Comparison of ENCODE assay signal across 9 cellular contexts in genomic region chrX:53048169-53049126, GRCh38. TPM values are rescaled to one million over a fixed set of nuclear protein-coding genes. Genes with fewer than 3 reads are reported as not detected.
DNase-seq lines count a peak whose midpoint lies in the region; ATAC-seq, FAIRE-seq and TF ChIP-seq lines count a peak whose summit lies in the region.
"Had no signal": no experiment of that assay in that cellular context is flagged by ENCODE, and none has a peak within 500 bp of the region (broad histone marks: within the 10 kb centered on the region; RNA-seq: fewer than 3 reads in every experiment).

Gene GPR173 (plus strand): TSS chrX:53048789. CDS start chrX:53076622, 27,833 bp downstream.

- peaks cover 45% of the 10 kb centered on the region for H3K79me2 ChIP-seq in astrocyte (ENCODE audit: insufficient read depth, low read length)

- peak within 1 kb of the TSS; percentile 77 for H3K9ac ChIP-seq in astrocyte (ENCODE audit: low read length)

- TF ChIP-seq POLR2A in gastrocnemius medialis (IDR thresholded peaks at IDR 0.05): no peak

- H3K9me3 ChIP-seq in astrocyte (ENCODE audit: insufficient read depth, low read depth, low read length) (no peaks in the 10 kb centered on the region), iPS DF 6.9 (ENCODE audit: control insufficient read depth, insufficient read depth, low read length) (no peaks in the 10 kb centered on the region), gastrocnemius medialis (no peaks in the 10 kb centered on the region)

- H3K27ac Mint-ChIP-seq in astrocyte (ENCODE audit: unreplicated experiment): peak within 1 kb of the TSS; percentile 47
- no peak within 1 kb of the TSS for H3K27ac Mint-ChIP-seq in immature natural killer cell

- H3K27me3 Mint-ChIP-seq in astrocyte (ENCODE audit: low read depth, unreplicated experiment) (peaks cover 5% of the 10 kb centered on the region), immature natural killer cell (ENCODE audit: low read depth in 3 of 3) (peaks cover 3 to 7% (median 4%) of the 10 kb centered on the region in 3 donors)

- peak; percentile 74 for DNase-seq in AG10803 (ENCODE audit: low read depth)
- peak; percentile 20 for DNase-seq in NCI-H128 (lab: John Stamatoyannopoulos, UW; ENCODE audit: unreplicated experiment)
- peak; percentile 62 for DNase-seq in astrocyte (ENCODE audit: low read depth)
- DNase-seq in iPS DF 6.9 (ENCODE audit: low read depth, low spot score): no peak
- no peak for DNase-seq in gastrocnemius medialis
- no peak for DNase-seq in activated T-cell treated with anti-CD3 and anti-CD28 coated beads, Interleukin-2, amount 50 U/mL, for 48 hours
- no peak for DNase-seq in immature natural killer cell

- H3K4me1 Mint-ChIP-seq in astrocyte (ENCODE audit: low read depth, unreplicated experiment): peaks cover 5% of the 10 kb centered on the region
- H3K4me1 Mint-ChIP-seq in immature natural killer cell: no peaks in the 10 kb centered on the region

- no CpG with 5 or more reads among the region's 38 CpGs for WGBS in iPS DF 6.9 (ENCODE audit: insufficient coverage, insufficient read length)

- intact Hi-C loops in gastrocnemius medialis (cut with DNase I; ENCODE audit: low total_unique reads): no loop called here

- peak within 1 kb of the TSS; percentile 67 for H3K4me3 ChIP-seq in AG10803 (ENCODE audit: low read length)
- H3K4me3 ChIP-seq in astrocyte (ENCODE audit: insufficient read depth, low read depth, low read length): peak within 1 kb of the TSS; percentile 58
- H3K4me3 ChIP-seq in iPS DF 6.9 (ENCODE audit: low read length): peak within 1 kb of the TSS; percentile 59; the same call in 1 of the 2 replicates
- peak within 1 kb of the TSS; percentile 9 to 46 (median 38) for H3K4me3 ChIP-seq in gastrocnemius medialis
- H3K4me3 ChIP-seq: GM12878 had no signal

- H3K4me2 ChIP-seq in astrocyte (ENCODE audit: low read length): peak within 1 kb of the TSS; percentile 87

- H3K36me3 Mint-ChIP-seq in astrocyte (ENCODE audit: low read depth, unreplicated experiment) (no peaks in the 10 kb centered on the region), immature natural killer cell (no peaks in the 10 kb centered on the region)

- ATAC-seq in gastrocnemius medialis: peak in 1 of 2 donors; percentile 44
- ATAC-seq in GM21528 (IDR thresholded peaks at IDR 0.05; ENCODE audit: low FRiP score, unreplicated experiment): no peak
- ATAC-seq: GM12878 had no signal

- H3K4me3 Mint-ChIP-seq in astrocyte (ENCODE audit: unreplicated experiment) (peak within 1 kb of the TSS; percentile 88), immature natural killer cell (no peak within 1 kb of the TSS)

- H3K4me1 ChIP-seq in astrocyte (ENCODE audit: insufficient read depth, low read length): peaks cover 19% of the 10 kb centered on the region
- no peaks in the 10 kb centered on the region for H3K4me1 ChIP-seq in iPS DF 6.9 (ENCODE audit: control insufficient read depth, insufficient read depth, low read length)
- no peaks in the 10 kb centered on the region for H3K4me1 ChIP-seq in gastrocnemius medialis

- peaks cover 38% of the 10 kb centered on the region for H4K20me1 ChIP-seq in astrocyte (ENCODE audit: insufficient read depth, low read length)

- no peaks in the 10 kb centered on the region for H3K27me3 ChIP-seq in astrocyte (ENCODE audit: insufficient read depth, low read length)
- H3K27me3 ChIP-seq in iPS DF 6.9 (ENCODE audit: control insufficient read depth, insufficient read depth, low read length): no peaks in the 10 kb centered on the region
- peaks cover 0 to 25% (median 7%) of the 10 kb centered on the region in 3 donors for H3K27me3 ChIP-seq in gastrocnemius medialis

- FAIRE-seq in astrocyte (lab: Jason Lieb, UNC): no peak
- FAIRE-seq: GM12878 had no signal

- H3K36me3 ChIP-seq in astrocyte (ENCODE audit: insufficient read depth, low read length): no peaks in the 10 kb centered on the region
- H3K36me3 ChIP-seq in iPS DF 6.9 (ENCODE audit: control insufficient read depth, insufficient read depth, low read length): no peaks in the 10 kb centered on the region
- no peaks in the 10 kb centered on the region for H3K36me3 ChIP-seq in gastrocnemius medialis

- peak within 1 kb of the TSS; percentile 89 for H2AFZ ChIP-seq in astrocyte (ENCODE audit: low read depth, low read length)

- H3K9me3 Mint-ChIP-seq in astrocyte (ENCODE audit: unreplicated experiment) (no peaks in the 10 kb centered on the region), immature natural killer cell (no peaks in the 10 kb centered on the region)

- H3K27ac ChIP-seq in astrocyte (ENCODE audit: low read depth, low read length): no peak within 1 kb of the TSS
- H3K27ac ChIP-seq in iPS DF 6.9 (ENCODE audit: low read length): no peak within 1 kb of the TSS
- no peak within 1 kb of the TSS for H3K27ac ChIP-seq in gastrocnemius medialis

- TF ChIP-seq CTCF in AG10803 (conservative IDR thresholded peaks at IDR 0.05; ENCODE audit: low read length): no peak
- TF ChIP-seq CTCF in astrocyte (IDR thresholded peaks at IDR 0.05; ENCODE audit: insufficient read depth, low read depth, low read length): no peak
- TF ChIP-seq CTCF in gastrocnemius medialis (IDR thresholded peaks at IDR 0.05 in 4 of 5, conservative IDR thresholded peaks at IDR 0.05 in 1 of 5): no peak

- in situ Hi-C loops in gastrocnemius medialis (cut with MboI; ENCODE audit: low sequenced_read_pairs in 4 of 4): no loop called here

RNA-seq across cellular contexts. Expression of gene GPR173, which starts in this region (rescaled TPM):
- 8.1 and 8.2 TPM in 2 replicates for total RNA-seq in astrocyte
- total RNA-seq in gastrocnemius medialis: under 1 TPM in 3 of 4 donors, not detected in 1; 0.07 to 0.31 (median 0.10) TPM
- not detected for polyA plus RNA-seq in immature natural killer cell

Comparison
In these comparisons a context has a peak if more than half of its experiments do, and no peak if none do; other contexts are left out.
1. DNase-seq: peak in AG10803 (single experiment), NCI-H128 (single experiment) and astrocyte (single experiment); none in iPS DF 6.9 (single experiment), gastrocnemius medialis (0 of 2), activated T-cell treated with anti-CD3 and anti-CD28 coated beads, Interleukin-2, amount 50 U/mL, for 48 hours (0 of 2) and immature natural killer cell (0 of 3).
2. Peak in every context shown above with its lines, with median percentiles within 50 percentile points of each other: H3K4me3 ChIP-seq.